17 cellular contexts compared by ENCODE assay signal in genomic region chr7:111011500-111011899, GRCh38.
DNase-seq lines count a peak whose midpoint lies in the region; ATAC-seq and TF ChIP-seq lines count a peak whose summit lies in the region.
"Had no signal": no experiment of that assay in that cellular context is flagged by ENCODE, and none has a peak within 500 bp of the region (broad histone marks: within the 10 kb centered on the region; RNA-seq: fewer than 3 reads in every experiment).

No MANE protein-coding gene starts in this region.

- H3K79me2 ChIP-seq in PC-3 (ENCODE audit: low read length), result no peaks in the 10 kb centered on the region

- no peaks in the 10 kb centered on the region for H3K36me3 ChIP-seq in PC-3 (ENCODE audit: low read depth, low read length)
- H3K36me3 ChIP-seq: SJSA1 had no signal

- H3K4me3 ChIP-seq in PC-3 (ENCODE audit: low read length), result no peak overlapping the region
- H3K4me3 ChIP-seq: SJSA1, testis had no signal

- peak overlapping the region; percentile 34; the same call in 1 of the 2 replicates for H3K27ac ChIP-seq in PC-3 (ENCODE audit: low read length)
- H3K27ac ChIP-seq: SJSA1, testis had no signal

- POLR2A ChIA-PET in PC-3 (lab: Charles Lee; ENCODE audit: unreplicated experiment), result no interaction called here

- peak overlapping the region; percentile 72 for H3K4me3 Mint-ChIP-seq in activated naive CD8-positive, alpha-beta T cell treated with anti-CD3 and anti-CD28 coated beads, Interleukin-2, amount 50 U/mL, for 24 hours
- H3K4me3 Mint-ChIP-seq in immature natural killer cell, result no peak overlapping the region
- H3K4me3 Mint-ChIP-seq: endodermal cell had no signal

- no peak overlapping the region for H2AFZ ChIP-seq in PC-3 (ENCODE audit: low read length)

- ATAC-seq in PC-3 (peak; percentile 25), esophagus mucosa (no peak), HG02852 (IDR thresholded peaks at IDR 0.05; ENCODE audit: unreplicated experiment) (no peak)
- ATAC-seq in activated naive CD8-positive, alpha-beta T cell treated with anti-CD3 and anti-CD28 coated beads, Interleukin-2, amount 50 U/mL, for 24 hours, result peak; percentile 21

- no peaks in the 10 kb centered on the region for H3F3A ChIP-seq in PC-3 (ENCODE audit: low read length, unreplicated experiment)

- CTCF ChIA-PET in PC-3 (lab: Charles Lee), result no interaction called here

- H3K4me2 ChIP-seq in PC-3 (ENCODE audit: low read length), result peak overlapping the region; percentile 37

- no TSS peak for BruUV-seq in PC-3 (replicated peaks; lab: Mats Ljungman, UMichigan)

- no peak for TF ChIP-seq CTCF in PC-3 (conservative IDR thresholded peaks at IDR 0.05; ENCODE audit: low read depth, low read length)

- peak; percentile 10 for DNase-seq in stimulated activated naive CD4-positive, alpha-beta T cell treated with Interleukin-2 at 50 U/mL for 16 hours (lab: John Stamatoyannopoulos, UW)
- no peak for DNase-seq in stimulated activated naive CD4-positive, alpha-beta T cell (lab: John Stamatoyannopoulos, UW)
- DNase-seq in PC-3, result peak; percentile 16
- no peak for DNase-seq in activated naive CD8-positive, alpha-beta T cell treated with anti-CD3 and anti-CD28 coated beads, Interleukin-2, amount 50 U/mL, for 24 hours
- no peak for DNase-seq in immature natural killer cell
- DNase-seq: activated gamma-delta T cell treated with Interleukin-2 at 50 U/mL for 16 hours, caudate nucleus, endodermal cell, NCI-H2081 treated with DMSO at 0.1 percent for 48 hours, NCI-H526, OCI-M1, T1000, testis had no signal

- peak overlapping the region; percentile 88 for H3K27ac Mint-ChIP-seq in activated naive CD8-positive, alpha-beta T cell treated with anti-CD3 and anti-CD28 coated beads, Interleukin-2, amount 50 U/mL, for 24 hours
- no peak overlapping the region for H3K27ac Mint-ChIP-seq in immature natural killer cell
- H3K27ac Mint-ChIP-seq: endodermal cell had no signal

- no peak overlapping the region for H3K9ac ChIP-seq in PC-3 (ENCODE audit: low read length)

- H3K9me2 ChIP-seq in PC-3 (replicated peaks; ENCODE audit: low read length), result no peaks in the 10 kb centered on the region; the same call in 1 of the 2 replicates

- no peaks in the 10 kb centered on the region for H3K27me3 Mint-ChIP-seq in activated naive CD8-positive, alpha-beta T cell treated with anti-CD3 and anti-CD28 coated beads, Interleukin-2, amount 50 U/mL, for 24 hours
- no peaks in the 10 kb centered on the region for H3K27me3 Mint-ChIP-seq in immature natural killer cell (ENCODE audit: low read depth in 3 of 3)
- H3K27me3 Mint-ChIP-seq: IgD-negative memory B cell had no signal

- peaks cover 24% of the 10 kb centered on the region for H3K4me1 ChIP-seq in PC-3 (ENCODE audit: insufficient read depth, low read length)
- H3K4me1 ChIP-seq: SJSA1, testis had no signal

- H3K36me3 Mint-ChIP-seq in activated naive CD8-positive, alpha-beta T cell treated with anti-CD3 and anti-CD28 coated beads, Interleukin-2, amount 50 U/mL, for 24 hours (ENCODE audit: low read depth), result no peaks in the 10 kb centered on the region
- no peaks in the 10 kb centered on the region for H3K36me3 Mint-ChIP-seq in immature natural killer cell
- H3K36me3 Mint-ChIP-seq: IgD-negative memory B cell had no signal

- no peaks in the 10 kb centered on the region for H3K9me3 Mint-ChIP-seq in activated naive CD8-positive, alpha-beta T cell treated with anti-CD3 and anti-CD28 coated beads, Interleukin-2, amount 50 U/mL, for 24 hours
- H3K9me3 Mint-ChIP-seq in immature natural killer cell, result peaks cover 0 to 3% (median under 1%) of the 10 kb centered on the region in 6 donors
- H3K9me3 Mint-ChIP-seq: endodermal cell, IgD-negative memory B cell had no signal

- intact Hi-C loops in PC-3 (cut with micrococcal nuclease), result no loop called here

- H4K20me1 ChIP-seq in PC-3 (ENCODE audit: low read length), result no peaks in the 10 kb centered on the region

- peaks cover 65% of the 10 kb centered on the region for H3K4me1 Mint-ChIP-seq in activated naive CD8-positive, alpha-beta T cell treated with anti-CD3 and anti-CD28 coated beads, Interleukin-2, amount 50 U/mL, for 24 hours
- H3K4me1 Mint-ChIP-seq in immature natural killer cell, result peaks cover 13 to 28% of the 10 kb centered on the region in 2 donors

- H3K9me3 ChIP-seq in PC-3 (ENCODE audit: low read length), result no peaks in the 10 kb centered on the region
- H3K9me3 ChIP-seq: SJSA1, testis had no signal

- H3K27me3 ChIP-seq in PC-3 (ENCODE audit: low read length), result no peaks in the 10 kb centered on the region
- H3K27me3 ChIP-seq: SJSA1, testis had no signal

Comparison
In these comparisons a context has a peak if more than half of its experiments do, and no peak if none do; other contexts are left out.
1. DNase-seq: peak in stimulated activated naive CD4-positive, alpha-beta T cell treated with Interleukin-2 at 50 U/mL for 16 hours (single experiment) and PC-3 (single experiment); none in stimulated activated naive CD4-positive, alpha-beta T cell (0 of 6), activated naive CD8-positive, alpha-beta T cell treated with anti-CD3 and anti-CD28 coated beads, Interleukin-2, amount 50 U/mL, for 24 hours (single experiment) and immature natural killer cell (0 of 3).
2. ATAC-seq: peak in PC-3 (single experiment) and activated naive CD8-positive, alpha-beta T cell treated with anti-CD3 and anti-CD28 coated beads, Interleukin-2, amount 50 U/mL, for 24 hours (single experiment); none in esophagus mucosa (single experiment) and HG02852 (single experiment).